ENCODE assay signal across 20 cellular contexts in genomic region chr5:45642370-45642769, GRCh38. TPM values are rescaled to one million over a fixed set of nuclear protein-coding genes. Genes with fewer than 3 reads are reported as not detected.
DNase-seq lines count a peak whose midpoint lies in the region; TF ChIP-seq lines count a peak whose summit lies in the region.
"Had no signal": no experiment of that assay in that cellular context is flagged by ENCODE, and none has a peak within 500 bp of the region (broad histone marks: within the 10 kb centered on the region; RNA-seq: fewer than 3 reads in every experiment).

No MANE protein-coding gene starts in this region.

- no peaks in the 10 kb centered on the region for H3K9me3 Mint-ChIP-seq in glutamatergic neuron (ENCODE audit: unreplicated experiment)
- no peaks in the 10 kb centered on the region for H3K9me3 Mint-ChIP-seq in Caco-2 (ENCODE audit: unreplicated experiment)
- H3K9me3 Mint-ChIP-seq: CD14-positive monocyte had no signal

- BruUV-seq in Caco-2 (replicated peaks; lab: Mats Ljungman, UMichigan) = no TSS peak

- no peaks in the 10 kb centered on the region for H3K27me3 Mint-ChIP-seq in glutamatergic neuron (ENCODE audit: unreplicated experiment)
- H3K27me3 Mint-ChIP-seq in Caco-2 (ENCODE audit: insufficient read depth, unreplicated experiment) = no peaks in the 10 kb centered on the region
- H3K27me3 Mint-ChIP-seq: CD4-positive, alpha-beta T cell; CD8-positive, alpha-beta memory T cell had no signal

- H3K36me3 Mint-ChIP-seq in glutamatergic neuron (ENCODE audit: unreplicated experiment) (no peaks in the 10 kb centered on the region), Caco-2 (ENCODE audit: insufficient read depth, unreplicated experiment) (no peaks in the 10 kb centered on the region)
- H3K36me3 Mint-ChIP-seq: CD14-positive monocyte; CD8-positive, alpha-beta memory T cell had no signal

- H3K4me1 ChIP-seq in Caco-2 = no peaks in the 10 kb centered on the region
- H3K4me1 ChIP-seq: HAP-1 had no signal

- H3K27me3 ChIP-seq in Caco-2 (replicated peaks; ENCODE audit: control insufficient read depth, insufficient read depth, low read length) = no peaks in the 10 kb centered on the region
- H3K27me3 ChIP-seq: BE2C; BLaER1 treated with 17β-estradiol and CSF1 and Interleukin-3, amounts not matched to agents 10 nM and 100 nM had no signal

- H3K4me3 Mint-ChIP-seq in glutamatergic neuron (ENCODE audit: unreplicated experiment) = no peak overlapping the region
- no peak overlapping the region for H3K4me3 Mint-ChIP-seq in Caco-2 (ENCODE audit: unreplicated experiment)
- H3K4me3 Mint-ChIP-seq: CD14-positive monocyte; CD4-positive, alpha-beta T cell; CD8-positive, alpha-beta memory T cell; HFFc6 had no signal

- DNase-seq in NCI-H524 (lab: John Stamatoyannopoulos, UW) (peak; percentile 14 to 53), NCI-H524 treated with DMSO at 0.1 percent for 48 hours (lab: John Stamatoyannopoulos, UW) (no peak), NCI-H446 treated with DMSO at 0.1 percent for 48 hours (lab: John Stamatoyannopoulos, UW) (peak; percentile 48), glutamatergic neuron (no peak), superior temporal gyrus (ENCODE audit: extremely low spot score) (peak; percentile 71), Caco-2 (no peak), NCI-H1105 (lab: John Stamatoyannopoulos, UW) (no peak)
- DNase-seq in activated CD4-positive, CD25-positive, alpha-beta regulatory T cell treated with anti-CD3 and anti-CD28 coated beads, Interleukin-2, amount 50 U/mL, for 72 hours = no peak
- DNase-seq: BE2C; Calu3; CD4-positive, alpha-beta T cell; CD8-positive, alpha-beta memory T cell; DMS53; DMS79 treated with DMSO at 0.1 percent for 48 hours; GOT3; HFFc6 had no signal

- CTCF ChIA-PET in Caco-2 (lab: Charles Lee) = no interaction called here

- no peak overlapping the region for H3K4me3 ChIP-seq in Caco-2 (ENCODE audit: low read depth, low read length)
- H3K4me3 ChIP-seq: BLaER1 treated with 17β-estradiol and CSF1 and Interleukin-3, amounts not matched to agents 10 nM and 100 nM; HAP-1 had no signal

- H3K9me3 ChIP-seq in Caco-2 = no peaks in the 10 kb centered on the region
- H3K9me3 ChIP-seq: BE2C; BLaER1 treated with 17β-estradiol and CSF1 and Interleukin-3, amounts not matched to agents 10 nM and 100 nM; HAP-1 had no signal

- POLR2A ChIA-PET in Caco-2 (lab: Charles Lee) = no interaction called here

- H3K4me1 Mint-ChIP-seq in glutamatergic neuron (ENCODE audit: low read depth, unreplicated experiment) (peaks cover 9% of the 10 kb centered on the region), Caco-2 (ENCODE audit: low read depth, unreplicated experiment) (no peaks in the 10 kb centered on the region)
- H3K4me1 Mint-ChIP-seq: CD14-positive monocyte; CD8-positive, alpha-beta memory T cell had no signal

- intact Hi-C loops in Caco-2 (cut with micrococcal nuclease; ENCODE audit: unreplicated experiment) = no loop called here

- H3K36me3 ChIP-seq in Caco-2 (ENCODE audit: control insufficient read depth, insufficient read depth, low read length) = no peaks in the 10 kb centered on the region
- H3K36me3 ChIP-seq: BLaER1 treated with 17β-estradiol and CSF1 and Interleukin-3, amounts not matched to agents 10 nM and 100 nM; HAP-1 had no signal

- H3K27ac Mint-ChIP-seq in glutamatergic neuron (ENCODE audit: unreplicated experiment) (peak overlapping the region; percentile 29), Caco-2 (ENCODE audit: unreplicated experiment) (no peak overlapping the region)
- H3K27ac Mint-ChIP-seq: CD14-positive monocyte; CD4-positive, alpha-beta T cell; CD8-positive, alpha-beta memory T cell; HFFc6 had no signal

- TF ChIP-seq CTCF in glutamatergic neuron (IDR thresholded peaks at IDR 0.05; ENCODE audit: partially characterized antibody, unreplicated experiment) (no peak), Caco-2 (IDR thresholded peaks at IDR 0.05; ENCODE audit: insufficient read depth in 1 of 2, low read depth in 1 of 2, low read length in 1 of 2, severe bottlenecking in 1 of 2, unreplicated experiment in 1 of 2) (no peak)

RNA-seq across cellular contexts. Expression of gene HCN1, which starts 53.8 kb away (rescaled TPM):
- 0.56 TPM for total RNA-seq in glutamatergic neuron (ENCODE audit: unreplicated experiment)
- not detected in 2 replicates for total RNA-seq in Caco-2 (2022)
- total RNA-seq: Calu3; CD4-positive, alpha-beta T cell; CD8-positive, alpha-beta memory T cell; Daoy; HFFc6 had no signal

Comparison
In these comparisons a context has a peak if more than half of its experiments do, and no peak if none do; other contexts are left out.
1. DNase-seq: peak in NCI-H524 (2 of 2), NCI-H446 treated with DMSO at 0.1 percent for 48 hours (single experiment) and superior temporal gyrus (single experiment); none in NCI-H524 treated with DMSO at 0.1 percent for 48 hours (single experiment), glutamatergic neuron (single experiment), Caco-2 (0 of 2), NCI-H1105 (single experiment) and activated CD4-positive, CD25-positive, alpha-beta regulatory T cell treated with anti-CD3 and anti-CD28 coated beads, Interleukin-2, amount 50 U/mL, for 72 hours (single experiment).